ENCODE assay signal across 8 cellular contexts in the genomic region with DNA sequence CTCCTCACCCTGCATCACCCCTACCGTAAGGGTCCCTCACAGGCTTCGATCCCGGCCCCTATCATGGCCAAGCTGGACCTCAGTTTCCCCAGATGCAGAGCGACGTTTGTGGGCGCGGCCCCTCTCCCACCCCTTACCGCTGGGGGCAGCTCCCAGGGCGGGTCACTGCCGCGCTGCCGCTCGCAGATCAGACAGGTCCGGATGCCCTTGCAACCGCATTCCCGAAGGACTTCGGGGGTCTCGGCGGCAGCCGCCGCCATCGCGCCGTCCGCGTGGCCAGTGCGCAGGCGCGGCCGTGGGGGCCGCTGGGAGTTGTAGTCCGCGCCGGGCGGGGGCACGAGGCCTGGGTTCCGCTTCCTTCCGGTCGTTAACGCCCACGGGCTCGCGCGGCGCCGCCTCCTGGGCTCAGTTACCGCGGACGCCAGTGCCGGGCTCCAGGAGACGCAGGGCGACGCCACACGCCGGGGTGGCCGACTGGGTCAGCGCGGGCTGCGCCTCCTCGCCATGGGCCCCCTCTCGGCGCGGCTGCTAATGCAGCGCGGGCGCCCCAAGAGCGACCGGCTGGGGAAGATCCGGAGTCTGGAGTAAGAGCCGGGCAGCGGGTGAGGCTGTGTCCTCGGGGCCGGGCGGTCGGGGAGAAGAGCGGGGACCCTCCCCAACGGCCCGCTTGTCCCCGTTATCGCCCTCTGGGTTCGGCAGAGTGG. TPM values are rescaled to one million over a fixed set of nuclear protein-coding genes. Genes with fewer than 3 reads are reported as not detected.
A peak's percentile ranks its signal among the peaks of the same experiment; 100 is the strongest.
DNase-seq lines count a peak whose midpoint lies in the region; ATAC-seq and TF ChIP-seq lines count a peak whose summit lies in the region.

A gene with protein sequence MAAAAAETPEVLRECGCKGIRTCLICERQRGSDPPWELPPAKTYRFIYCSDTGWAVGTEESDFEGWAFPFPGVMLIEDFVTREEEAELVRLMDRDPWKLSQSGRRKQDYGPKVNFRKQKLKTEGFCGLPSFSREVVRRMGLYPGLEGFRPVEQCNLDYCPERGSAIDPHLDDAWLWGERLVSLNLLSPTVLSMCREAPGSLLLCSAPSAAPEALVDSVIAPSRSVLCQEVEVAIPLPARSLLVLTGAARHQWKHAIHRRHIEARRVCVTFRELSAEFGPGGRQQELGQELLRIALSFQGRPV (minus strand): TSS at position 287 of the 704 bp plus-strand sequence. CDS start 27 bp downstream, at position 260.
Gene LRWD1 (plus strand): TSS at position 408 of the 704 bp plus-strand sequence. CDS start 97 bp downstream, at position 505.

- intact Hi-C loops in T-helper 2 cell treated with Interferon-gamma antibody and Interleukin-4, amounts not matched to agents 100 ng/mL and 5 ng/mL, for 36 hours (cut with micrococcal nuclease), result loop anchor here (1.0 to 5.0 kb wide), 4 partner anchors 38 to 102 kb away; no protein-coding TSS in a partner anchor

- ATAC-seq in GM18505 (IDR thresholded peaks at IDR 0.05; ENCODE audit: unreplicated experiment), result peak; percentile 86
- peak; percentile 78 for ATAC-seq in HG02943 (IDR thresholded peaks at IDR 0.05; ENCODE audit: low read depth, unreplicated experiment)

- DNase-seq in NCI-H187 (lab: John Stamatoyannopoulos, UW) (peak; percentile 92 to 93), anterior cingulate cortex (lab: John Stamatoyannopoulos, UW) (peak; percentile 49 to 94 (median 85)), hepatic stellate cell (ENCODE audit: low spot score) (peak; percentile 98), renal cortical epithelial cell (ENCODE audit: low read depth) (peak; percentile 73), cortex of kidney (lab: John Stamatoyannopoulos, UW) (no peak)

- peak; percentile 84 for TF ChIP-seq POLR2A in GM18505 (IDR thresholded peaks at IDR 0.05; ENCODE audit: borderline replicate concordance, extremely low read depth, insufficient read depth, insufficient read length)

RNA-seq across cellular contexts. Expression of the first gene that starts in this region (rescaled TPM):
- total RNA-seq in T-helper 2 cell treated with Interferon-gamma antibody and Interleukin-4, amounts not matched to agents 100 ng/mL and 5 ng/mL, for 36 hours, result 10.2 and 10.5 TPM in 2 replicates
- total RNA-seq in renal cortical epithelial cell, result 9.9 and 26.6 TPM in 2 replicates

RNA-seq across cellular contexts. Expression of gene LRWD1, which starts in this region (rescaled TPM):
- total RNA-seq in T-helper 2 cell treated with Interferon-gamma antibody and Interleukin-4, amounts not matched to agents 100 ng/mL and 5 ng/mL, for 36 hours, result 21.5 and 23.3 TPM in 2 replicates
- 26.2 and 29.5 TPM in 2 replicates for total RNA-seq in renal cortical epithelial cell
